13 cellular contexts compared by ENCODE assay signal in genomic region chr6:89385846-89386245, GRCh38.
"Had no signal": no experiment of that assay in that cellular context is flagged by ENCODE, and none has a peak within 500 bp of the region (broad histone marks: within the 10 kb centered on the region; RNA-seq: fewer than 3 reads in every experiment).

No MANE protein-coding gene starts in this region.

- H3K4me3 ChIP-seq: transverse colon had no signal

- DNase-seq: activated CD4-positive, alpha-beta T cell treated with anti-CD3 and anti-CD28 coated beads, Interleukin-2, amount 50 U/mL, for 1 hour; activated CD8-positive, alpha-beta memory T cell treated with anti-CD3 and anti-CD28 coated beads for 24 hours; activated gamma-delta T cell treated with Interleukin-2 at 50 U/mL for 16 hours; activated naive CD8-positive, alpha-beta T cell treated with anti-CD3 and anti-CD28 coated beads for 36 hours; amygdala; effector memory CD8-positive, alpha-beta T cell; left ventricle myocardium superior; mesenchymal stem cell; right cardiac atrium; small intestine; stimulated activated CD4-positive, alpha-beta T cell treated with anti-CD3 and anti-CD28 coated beads, Interleukin-4, amount 100 ng/mL, for 24 hours; stimulated activated naive CD4-positive, alpha-beta T cell; transverse colon had no signal

- H3K27me3 ChIP-seq: transverse colon had no signal

- H3K27ac ChIP-seq: transverse colon had no signal

- FAIRE-seq: small intestine had no signal

- H3K4me1 ChIP-seq: transverse colon had no signal

- H3K36me3 ChIP-seq: transverse colon had no signal

- H3K9me3 ChIP-seq: transverse colon had no signal
